1 cellular context compared by ENCODE assay signal in genomic region chr2:69297216-69297615, GRCh38.
TF ChIP-seq lines count a peak whose summit lies in the region.

No MANE protein-coding gene starts in this region.

TF ChIP-seq in SK-N-SH treated with all-trans-retinoic acid at 6 μM for 48 hours, 23 proteins besides CTCF, POLR2A, EP300 and RAD21:
- no peak for TF ChIP-seq ISL1 (CRISPR knock-in tag; IDR thresholded peaks at IDR 0.05)
- no peak for TF ChIP-seq ZC3H10 (CRISPR knock-in tag; IDR thresholded peaks at IDR 0.05)
- no peak for TF ChIP-seq ESRRG (CRISPR knock-in tag; IDR thresholded peaks at IDR 0.05)
- TF ChIP-seq, protein P1, sequence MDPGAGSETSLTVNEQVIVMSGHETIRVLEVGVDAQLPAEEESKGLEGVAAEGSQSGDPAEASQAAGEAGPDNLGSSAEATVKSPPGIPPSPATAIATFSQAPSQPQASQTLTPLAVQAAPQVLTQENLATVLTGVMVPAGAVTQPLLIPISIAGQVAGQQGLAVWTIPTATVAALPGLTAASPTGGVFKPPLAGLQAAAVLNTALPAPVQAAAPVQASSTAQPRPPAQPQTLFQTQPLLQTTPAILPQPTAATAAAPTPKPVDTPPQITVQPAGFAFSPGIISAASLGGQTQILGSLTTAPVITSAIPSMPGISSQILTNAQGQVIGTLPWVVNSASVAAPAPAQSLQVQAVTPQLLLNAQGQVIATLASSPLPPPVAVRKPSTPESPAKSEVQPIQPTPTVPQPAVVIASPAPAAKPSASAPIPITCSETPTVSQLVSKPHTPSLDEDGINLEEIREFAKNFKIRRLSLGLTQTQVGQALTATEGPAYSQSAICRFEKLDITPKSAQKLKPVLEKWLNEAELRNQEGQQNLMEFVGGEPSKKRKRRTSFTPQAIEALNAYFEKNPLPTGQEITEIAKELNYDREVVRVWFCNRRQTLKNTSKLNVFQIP (CRISPR knock-in tag; IDR thresholded peaks at IDR 0.05; ENCODE audit: borderline replicate concordance, low read depth): no peak
- no peak for TF ChIP-seq GLIS3 (CRISPR knock-in tag; IDR thresholded peaks at IDR 0.05)
- TF ChIP-seq ZNF70 (CRISPR knock-in tag; IDR thresholded peaks at IDR 0.05): no peak
- no peak for TF ChIP-seq TOX (CRISPR knock-in tag; IDR thresholded peaks at IDR 0.05; ENCODE audit: borderline replicate concordance)
- no peak for TF ChIP-seq ZNF8 (CRISPR knock-in tag; IDR thresholded peaks at IDR 0.05)
- TF ChIP-seq ZNF565 (CRISPR knock-in tag; conservative IDR thresholded peaks at IDR 0.05; ENCODE audit: low read depth): no peak
- no peak for TF ChIP-seq OSR1 (CRISPR knock-in tag; IDR thresholded peaks at IDR 0.05)
- TF ChIP-seq ARNTL (CRISPR knock-in tag; IDR thresholded peaks at IDR 0.05; ENCODE audit: borderline replicate concordance, low read depth): no peak
- TF ChIP-seq, protein P2, sequence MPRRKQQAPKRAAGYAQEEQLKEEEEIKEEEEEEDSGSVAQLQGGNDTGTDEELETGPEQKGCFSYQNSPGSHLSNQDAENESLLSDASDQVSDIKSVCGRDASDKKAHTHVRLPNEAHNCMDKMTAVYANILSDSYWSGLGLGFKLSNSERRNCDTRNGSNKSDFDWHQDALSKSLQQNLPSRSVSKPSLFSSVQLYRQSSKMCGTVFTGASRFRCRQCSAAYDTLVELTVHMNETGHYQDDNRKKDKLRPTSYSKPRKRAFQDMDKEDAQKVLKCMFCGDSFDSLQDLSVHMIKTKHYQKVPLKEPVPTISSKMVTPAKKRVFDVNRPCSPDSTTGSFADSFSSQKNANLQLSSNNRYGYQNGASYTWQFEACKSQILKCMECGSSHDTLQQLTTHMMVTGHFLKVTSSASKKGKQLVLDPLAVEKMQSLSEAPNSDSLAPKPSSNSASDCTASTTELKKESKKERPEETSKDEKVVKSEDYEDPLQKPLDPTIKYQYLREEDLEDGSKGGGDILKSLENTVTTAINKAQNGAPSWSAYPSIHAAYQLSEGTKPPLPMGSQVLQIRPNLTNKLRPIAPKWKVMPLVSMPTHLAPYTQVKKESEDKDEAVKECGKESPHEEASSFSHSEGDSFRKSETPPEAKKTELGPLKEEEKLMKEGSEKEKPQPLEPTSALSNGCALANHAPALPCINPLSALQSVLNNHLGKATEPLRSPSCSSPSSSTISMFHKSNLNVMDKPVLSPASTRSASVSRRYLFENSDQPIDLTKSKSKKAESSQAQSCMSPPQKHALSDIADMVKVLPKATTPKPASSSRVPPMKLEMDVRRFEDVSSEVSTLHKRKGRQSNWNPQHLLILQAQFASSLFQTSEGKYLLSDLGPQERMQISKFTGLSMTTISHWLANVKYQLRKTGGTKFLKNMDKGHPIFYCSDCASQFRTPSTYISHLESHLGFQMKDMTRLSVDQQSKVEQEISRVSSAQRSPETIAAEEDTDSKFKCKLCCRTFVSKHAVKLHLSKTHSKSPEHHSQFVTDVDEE (CRISPR knock-in tag; IDR thresholded peaks at IDR 0.05): no peak
- TF ChIP-seq SNAI2 (CRISPR knock-in tag; IDR thresholded peaks at IDR 0.05): no peak
- TF ChIP-seq ZFP30 (CRISPR knock-in tag; IDR thresholded peaks at IDR 0.05): no peak
- TF ChIP-seq, protein P3, sequence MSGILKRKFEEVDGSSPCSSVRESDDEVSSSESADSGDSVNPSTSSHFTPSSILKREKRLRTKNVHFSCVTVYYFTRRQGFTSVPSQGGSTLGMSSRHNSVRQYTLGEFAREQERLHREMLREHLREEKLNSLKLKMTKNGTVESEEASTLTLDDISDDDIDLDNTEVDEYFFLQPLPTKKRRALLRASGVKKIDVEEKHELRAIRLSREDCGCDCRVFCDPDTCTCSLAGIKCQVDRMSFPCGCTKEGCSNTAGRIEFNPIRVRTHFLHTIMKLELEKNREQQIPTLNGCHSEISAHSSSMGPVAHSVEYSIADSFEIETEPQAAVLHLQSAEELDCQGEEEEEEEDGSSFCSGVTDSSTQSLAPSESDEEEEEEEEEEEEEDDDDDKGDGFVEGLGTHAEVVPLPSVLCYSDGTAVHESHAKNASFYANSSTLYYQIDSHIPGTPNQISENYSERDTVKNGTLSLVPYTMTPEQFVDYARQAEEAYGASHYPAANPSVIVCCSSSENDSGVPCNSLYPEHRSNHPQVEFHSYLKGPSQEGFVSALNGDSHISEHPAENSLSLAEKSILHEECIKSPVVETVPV (CRISPR knock-in tag; IDR thresholded peaks at IDR 0.05): no peak
- no peak for TF ChIP-seq BACH2 (CRISPR knock-in tag; IDR thresholded peaks at IDR 0.05; ENCODE audit: borderline replicate concordance)
- no peak for TF ChIP-seq TCF4 (CRISPR knock-in tag; IDR thresholded peaks at IDR 0.05; ENCODE audit: borderline replicate concordance)
- no peak for TF ChIP-seq CREB5 (CRISPR knock-in tag; IDR thresholded peaks at IDR 0.05; ENCODE audit: low read depth)
- TF ChIP-seq PPARA (CRISPR knock-in tag; IDR thresholded peaks at IDR 0.05; ENCODE audit: borderline replicate concordance): no peak
TF ChIP-seq in SK-N-SH treated with all-trans-retinoic acid at 6 μM for 48 hours: peak in this region for 0.
